Comparison of ENCODE assay signal across 8 cellular contexts in genomic region chr6:87731818-87732661, GRCh38. TPM values are rescaled to one million over a fixed set of nuclear protein-coding genes. Genes with fewer than 3 reads are reported as not detected.
DNase-seq lines count a peak whose midpoint lies in the region; ATAC-seq and TF ChIP-seq lines count a peak whose summit lies in the region.

No MANE protein-coding gene starts in this region.

- no peaks in the 10 kb centered on the region for H3K9me3 ChIP-seq in CD8-positive, alpha-beta memory T cell (ENCODE audit: low read length)
- H3K9me3 ChIP-seq in gastrocnemius medialis = no peaks in the 10 kb centered on the region
- H3K9me3 ChIP-seq in OCI-LY7 (ENCODE audit: low read length) = no peaks in the 10 kb centered on the region

- intact Hi-C loops in left cardiac atrium (cut with DNase I) (no loop called here), gastrocnemius medialis (cut with DNase I; ENCODE audit: low total_unique reads) (loop anchor here (1.0 to 5.0 kb wide), 3 partner anchors 32 to 140 kb away; partner anchors contain the start of gene ORC3), OCI-LY7 (cut with micrococcal nuclease; ENCODE audit: unreplicated experiment) (no loop called here)

- ATAC-seq in GM19438 (IDR thresholded peaks at IDR 0.05; ENCODE audit: low read depth, unreplicated experiment) (peak; percentile 76), HG03521 (IDR thresholded peaks at IDR 0.05; ENCODE audit: unreplicated experiment) (peak; percentile 61), left cardiac atrium (peak; percentile 85 to 94), gastrocnemius medialis (peak; percentile 88 to 90)
- peak; percentile 91 for ATAC-seq in activated naive CD8-positive, alpha-beta T cell treated with anti-CD3 and anti-CD28 coated beads, Interleukin-2, amount 10 ng/mL, durations not matched to agents 7 days and 5 days (ENCODE audit: low read depth)

- H3K4me3 ChIP-seq in CD8-positive, alpha-beta memory T cell (ENCODE audit: low read length) = no peak overlapping the region
- H3K4me3 ChIP-seq in gastrocnemius medialis (peak overlapping the region in 1 of 4 donors; percentile 41), OCI-LY7 (ENCODE audit: low read depth, low read length, poor library complexity, severe bottlenecking) (no peak overlapping the region)

- peak overlapping the region in 6 of 7 donors; percentile 4 to 67 (median 45) for H3K4me3 Mint-ChIP-seq in CD8-positive, alpha-beta memory T cell
- H3K4me3 Mint-ChIP-seq in activated naive CD8-positive, alpha-beta T cell treated with anti-CD3 and anti-CD28 coated beads, Interleukin-2, amount 10 ng/mL, durations not matched to agents 7 days and 5 days = peak overlapping the region; percentile 39

- no peaks in the 10 kb centered on the region for H3K36me3 ChIP-seq in CD8-positive, alpha-beta memory T cell (ENCODE audit: insufficient read depth, low read length)
- H3K36me3 ChIP-seq in gastrocnemius medialis = no peaks in the 10 kb centered on the region
- H3K36me3 ChIP-seq in OCI-LY7 (ENCODE audit: insufficient read depth, low read length) = no peaks in the 10 kb centered on the region

- CTCF ChIA-PET in CD8-positive, alpha-beta memory T cell (lab: Charles Lee) = interaction anchor here (1.8 kb wide), 1 partner anchor 30 kb away, joined by 6 read pairs; the partner anchor contains the start of gene AKIRIN2
- CTCF ChIA-PET in OCI-LY7 (lab: Charles Lee; ENCODE audit: unreplicated experiment) = no interaction called here

- H3K27ac ChIP-seq in CD8-positive, alpha-beta memory T cell (ENCODE audit: low read depth, low read length) = peak overlapping the region; percentile 7
- H3K27ac ChIP-seq in gastrocnemius medialis (peak overlapping the region; percentile 88 to 97 (median 90)), OCI-LY7 (ENCODE audit: low read depth, low read length, poor library complexity, severe bottlenecking) (no peak overlapping the region)

- no peak overlapping the region; the same call in 1 of the 2 replicates for H2AFZ ChIP-seq in OCI-LY7 (ENCODE audit: low read length)

- H3K36me3 Mint-ChIP-seq in CD8-positive, alpha-beta memory T cell = peaks cover 0 to 4% (median 0%) of the 10 kb centered on the region in 3 donors
- H3K36me3 Mint-ChIP-seq in activated naive CD8-positive, alpha-beta T cell treated with anti-CD3 and anti-CD28 coated beads, Interleukin-2, amount 10 ng/mL, durations not matched to agents 7 days and 5 days = peaks cover 3% of the 10 kb centered on the region

- H4K20me1 ChIP-seq in OCI-LY7 (ENCODE audit: insufficient read depth, low read length) = no peaks in the 10 kb centered on the region

- POLR2A ChIA-PET in CD8-positive, alpha-beta memory T cell (lab: Charles Lee) = interaction anchor here (0.6 to 1.2 kb wide), 3 partner anchors 30 to 131 kb away, joined by 3 to 4 read pairs (median 3); partner anchors contain the start of gene AKIRIN2
- POLR2A ChIA-PET in activated naive CD8-positive, alpha-beta T cell treated with anti-CD3 and anti-CD28 coated beads, Interleukin-2, amount 10 ng/mL, durations not matched to agents 7 days and 5 days (lab: Charles Lee) = interaction anchor here (0.7 to 0.9 kb wide), 2 partner anchors 9 to 30 kb away, joined by 3 to 4 read pairs; partner anchors contain the start of gene AKIRIN2
- POLR2A ChIA-PET in OCI-LY7 (lab: Charles Lee) = interaction anchor here (0.7 to 1.6 kb wide), 6 partner anchors 11 to 30 kb away, joined by 3 to 9 read pairs (median 6); partner anchors contain the start of gene AKIRIN2

- peak overlapping the region; percentile 22 to 91 (median 74) for H3K27ac Mint-ChIP-seq in CD8-positive, alpha-beta memory T cell
- peak overlapping the region; percentile 66 for H3K27ac Mint-ChIP-seq in activated naive CD8-positive, alpha-beta T cell treated with anti-CD3 and anti-CD28 coated beads, Interleukin-2, amount 10 ng/mL, durations not matched to agents 7 days and 5 days

- no peak overlapping the region for H3K4me2 ChIP-seq in OCI-LY7 (ENCODE audit: low read length)

- no peaks in the 10 kb centered on the region for H3K9me2 ChIP-seq in OCI-LY7 (ENCODE audit: insufficient read depth, low read length)

- DNase-seq in CD8-positive, alpha-beta memory T cell = peak in 4 of 5 donors; percentile 5 to 56 (median 36)
- DNase-seq in NOMO-1 treated with DMSO at 0.1 percent for 48 hours (lab: John Stamatoyannopoulos, UW; ENCODE audit: unreplicated experiment) (peak; percentile 99), left cardiac atrium (peak; percentile 94), gastrocnemius medialis (peak; percentile 91 to 97), OCI-LY7 (ENCODE audit: low spot score) (no peak)
- no peak for DNase-seq in activated naive CD8-positive, alpha-beta T cell treated with anti-CD3 and anti-CD28 coated beads, Interleukin-2, amount 10 ng/mL, durations not matched to agents 7 days and 5 days

- H3K9me3 Mint-ChIP-seq in CD8-positive, alpha-beta memory T cell = peaks cover 0 to 2% (median 0%) of the 10 kb centered on the region in 5 donors
- H3K9me3 Mint-ChIP-seq in activated naive CD8-positive, alpha-beta T cell treated with anti-CD3 and anti-CD28 coated beads, Interleukin-2, amount 10 ng/mL, durations not matched to agents 7 days and 5 days = peaks cover 2% of the 10 kb centered on the region

- in situ Hi-C loops in gastrocnemius medialis (cut with MboI; ENCODE audit: low sequenced_read_pairs in 4 of 4) = no loop called here

- TF ChIP-seq CTCF in gastrocnemius medialis (IDR thresholded peaks at IDR 0.05 in 4 of 5, conservative IDR thresholded peaks at IDR 0.05 in 1 of 5) (no peak), OCI-LY7 (conservative IDR thresholded peaks at IDR 0.05; ENCODE audit: low read length) (no peak)

- H3K4me1 Mint-ChIP-seq in CD8-positive, alpha-beta memory T cell = peaks cover 12 to 20% (median 18%) of the 10 kb centered on the region in 3 donors
- H3K4me1 Mint-ChIP-seq in activated naive CD8-positive, alpha-beta T cell treated with anti-CD3 and anti-CD28 coated beads, Interleukin-2, amount 10 ng/mL, durations not matched to agents 7 days and 5 days = peaks cover 10% of the 10 kb centered on the region

- H3K27me3 ChIP-seq in CD8-positive, alpha-beta memory T cell (ENCODE audit: insufficient read depth, low read length, poor library complexity, severe bottlenecking) = no peaks in the 10 kb centered on the region
- no peaks in the 10 kb centered on the region for H3K27me3 ChIP-seq in gastrocnemius medialis

- no peaks in the 10 kb centered on the region for H3K79me2 ChIP-seq in OCI-LY7 (ENCODE audit: insufficient read depth, low read depth, low read length)

- no peak for TF ChIP-seq POLR2A in gastrocnemius medialis (IDR thresholded peaks at IDR 0.05)

- peaks cover 14% of the 10 kb centered on the region for H3K4me1 ChIP-seq in CD8-positive, alpha-beta memory T cell (ENCODE audit: insufficient read depth, low read length)
- peaks cover 41 to 42% of the 10 kb centered on the region in 2 donors for H3K4me1 ChIP-seq in gastrocnemius medialis
- peaks cover 9% of the 10 kb centered on the region for H3K4me1 ChIP-seq in OCI-LY7 (ENCODE audit: insufficient read depth, low read length, poor library complexity, severe bottlenecking)

- BruUV-seq in OCI-LY7 (replicated peaks; lab: Mats Ljungman, UMichigan) = no TSS peak

- H3K27me3 Mint-ChIP-seq in CD8-positive, alpha-beta memory T cell = peaks cover 0 to 1% of the 10 kb centered on the region in 2 donors
- H3K27me3 Mint-ChIP-seq in activated naive CD8-positive, alpha-beta T cell treated with anti-CD3 and anti-CD28 coated beads, Interleukin-2, amount 10 ng/mL, durations not matched to agents 7 days and 5 days = peaks cover 6% of the 10 kb centered on the region

RNA-seq across cellular contexts. Expression of gene AKIRIN2, which starts 30.0 kb away (rescaled TPM):
- total RNA-seq in CD8-positive, alpha-beta memory T cell = 10 to 100 TPM; 47.3 to 49.3 TPM
- 55.6 TPM for polyA plus RNA-seq in CD8-positive, alpha-beta memory T cell
- total RNA-seq in activated naive CD8-positive, alpha-beta T cell treated with anti-CD3 and anti-CD28 coated beads, Interleukin-2, amount 10 ng/mL, durations not matched to agents 7 days and 5 days = 10 to 100 TPM; 45.3 to 51.8 TPM
- total RNA-seq in left cardiac atrium = 10 to 100 TPM; 34.0 to 38.1 TPM
- total RNA-seq in gastrocnemius medialis = 10 to 100 TPM; 25.6 to 44.5 (median 33.1) TPM
- total RNA-seq in OCI-LY7 (2014; rRNA removed; shearing (Covaris generic)) = 70.3 and 70.4 TPM in 2 replicates
- 127 and 129 TPM in 2 replicates for total RNA-seq in OCI-LY7 (2022)

Comparison
In these comparisons a context has a peak if more than half of its experiments do, and no peak if none do; other contexts are left out.
1. DNase-seq: peak in CD8-positive, alpha-beta memory T cell (4 of 5), NOMO-1 treated with DMSO at 0.1 percent for 48 hours (single experiment), left cardiac atrium (single experiment) and gastrocnemius medialis (2 of 2); none in activated naive CD8-positive, alpha-beta T cell treated with anti-CD3 and anti-CD28 coated beads, Interleukin-2, amount 10 ng/mL, durations not matched to agents 7 days and 5 days (single experiment) and OCI-LY7 (single experiment).
2. Peak in every context shown above with its lines, with median percentiles within 50 percentile points of each other: ATAC-seq.